8 cellular contexts compared by ENCODE assay signal in genomic region chrX:102659790-102660757, GRCh38. TPM values are rescaled to one million over a fixed set of nuclear protein-coding genes. Genes with fewer than 3 reads are reported as not detected.
A peak's percentile ranks its signal among the peaks of the same experiment; 100 is the strongest.
DNase-seq lines count a peak whose midpoint lies in the region; ATAC-seq and TF ChIP-seq lines count a peak whose summit lies in the region.

No MANE protein-coding gene starts in this region.

- DNase-seq in AG20443 (ENCODE audit: low spot score): peak; percentile 81
- DNase-seq in activated naive CD4-positive, alpha-beta T cell (lab: John Stamatoyannopoulos, UW): peak; percentile 27 to 75 (median 54)
- DNase-seq in glomerular visceral epithelial cell (ENCODE audit: extremely low spot score): peak; percentile 6
- peak; percentile 66 for DNase-seq in occipital lobe (lab: John Stamatoyannopoulos, UW)
- peak; percentile 13 to 87 (median 73) for DNase-seq in substantia nigra (lab: John Stamatoyannopoulos, UW)

- ATAC-seq in GM19395 (IDR thresholded peaks at IDR 0.05; ENCODE audit: unreplicated experiment) (peak; percentile 97), HG03565 (IDR thresholded peaks at IDR 0.05; ENCODE audit: unreplicated experiment) (peak; percentile 92)

- peak overlapping the region; percentile 63 for H3K27ac ChIP-seq in substantia nigra (ENCODE audit: low read depth, low read length, poor library complexity, severe bottlenecking)

TF ChIP-seq in PFSK-1, 5 proteins besides CTCF, POLR2A, EP300 and RAD21:
- TF ChIP-seq FOXP2 (optimal IDR thresholded peaks at IDR 0.05; ENCODE audit: borderline replicate concordance, extremely low read depth, extremely low read length, insufficient read depth) (no peak), POLR2AphosphoS5 (IDR thresholded peaks at IDR 0.05; ENCODE audit: low read depth, low read length) (peak; percentile 78), SIN3A (IDR thresholded peaks at IDR 0.05; ENCODE audit: borderline replicate concordance, insufficient read depth, low read length) (peak; percentile 95; the same call in 1 of the 2 replicates), TAF1 (IDR thresholded peaks at IDR 0.05; ENCODE audit: borderline replicate concordance, insufficient read depth, low read length) (peak; percentile 66; the same call in 1 of the 2 replicates)
- TF ChIP-seq, protein P1, sequence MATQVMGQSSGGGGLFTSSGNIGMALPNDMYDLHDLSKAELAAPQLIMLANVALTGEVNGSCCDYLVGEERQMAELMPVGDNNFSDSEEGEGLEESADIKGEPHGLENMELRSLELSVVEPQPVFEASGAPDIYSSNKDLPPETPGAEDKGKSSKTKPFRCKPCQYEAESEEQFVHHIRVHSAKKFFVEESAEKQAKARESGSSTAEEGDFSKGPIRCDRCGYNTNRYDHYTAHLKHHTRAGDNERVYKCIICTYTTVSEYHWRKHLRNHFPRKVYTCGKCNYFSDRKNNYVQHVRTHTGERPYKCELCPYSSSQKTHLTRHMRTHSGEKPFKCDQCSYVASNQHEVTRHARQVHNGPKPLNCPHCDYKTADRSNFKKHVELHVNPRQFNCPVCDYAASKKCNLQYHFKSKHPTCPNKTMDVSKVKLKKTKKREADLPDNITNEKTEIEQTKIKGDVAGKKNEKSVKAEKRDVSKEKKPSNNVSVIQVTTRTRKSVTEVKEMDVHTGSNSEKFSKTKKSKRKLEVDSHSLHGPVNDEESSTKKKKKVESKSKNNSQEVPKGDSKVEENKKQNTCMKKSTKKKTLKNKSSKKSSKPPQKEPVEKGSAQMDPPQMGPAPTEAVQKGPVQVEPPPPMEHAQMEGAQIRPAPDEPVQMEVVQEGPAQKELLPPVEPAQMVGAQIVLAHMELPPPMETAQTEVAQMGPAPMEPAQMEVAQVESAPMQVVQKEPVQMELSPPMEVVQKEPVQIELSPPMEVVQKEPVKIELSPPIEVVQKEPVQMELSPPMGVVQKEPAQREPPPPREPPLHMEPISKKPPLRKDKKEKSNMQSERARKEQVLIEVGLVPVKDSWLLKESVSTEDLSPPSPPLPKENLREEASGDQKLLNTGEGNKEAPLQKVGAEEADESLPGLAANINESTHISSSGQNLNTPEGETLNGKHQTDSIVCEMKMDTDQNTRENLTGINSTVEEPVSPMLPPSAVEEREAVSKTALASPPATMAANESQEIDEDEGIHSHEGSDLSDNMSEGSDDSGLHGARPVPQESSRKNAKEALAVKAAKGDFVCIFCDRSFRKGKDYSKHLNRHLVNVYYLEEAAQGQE (IDR thresholded peaks at IDR 0.05; ENCODE audit: insufficient read depth in 1 of 2, low read depth in 2 of 2, low read length in 2 of 2): no peak

RNA-seq across cellular contexts. Expression of gene GPRASP1, which starts 8.8 kb away (rescaled TPM):
- polyA plus RNA-seq in PFSK-1 (2012; ENCODE audit: insufficient read length, low read depth): 0.97 TPM
- total RNA-seq in occipital lobe: 32.6 TPM

RNA-seq across cellular contexts. Expression of gene GPRASP2, which starts 52.2 kb away (rescaled TPM):
- polyA plus RNA-seq in PFSK-1 (2012; ENCODE audit: insufficient read length, low read depth): 8.8 TPM
- total RNA-seq in occipital lobe: 70.0 TPM

Comparison
In these comparisons a context has a peak if more than half of its experiments do, and no peak if none do; other contexts are left out.
1. Peak in every context shown above with its lines: DNase-seq, ATAC-seq and H3K27ac ChIP-seq.
2. DNase-seq: peak in every context shown above with its lines; median percentile 81 in AG20443; 73 in substantia nigra; 66 in occipital lobe; 54 in activated naive CD4-positive, alpha-beta T cell; 6 in glomerular visceral epithelial cell.